In genomic region chr2:43707255-43707654, GRCh38 we compare ENCODE assay signal across 9 cellular contexts. TPM values are rescaled to one million over a fixed set of nuclear protein-coding genes. Genes with fewer than 3 reads are reported as not detected.
DNase-seq lines count a peak whose midpoint lies in the region; ATAC-seq and TF ChIP-seq lines count a peak whose summit lies in the region.
"Had no signal": no experiment of that assay in that cellular context is flagged by ENCODE, and none has a peak within 500 bp of the region (broad histone marks: within the 10 kb centered on the region; RNA-seq: fewer than 3 reads in every experiment).

No MANE protein-coding gene starts in this region.

- no peaks in the 10 kb centered on the region for H3K9me3 ChIP-seq in upper lobe of right lung

- no peak overlapping the region for H3K4me3 Mint-ChIP-seq in WTC11
- H3K4me3 Mint-ChIP-seq: activated naive CD4-positive, alpha-beta T cell treated with anti-CD3 and anti-CD28 coated beads for 36 hours had no signal

- POLR2A ChIA-PET in WTC11 (lab: Charles Lee): no interaction called here

- H3K9me3 Mint-ChIP-seq in WTC11: no peaks in the 10 kb centered on the region
- H3K9me3 Mint-ChIP-seq: activated naive CD4-positive, alpha-beta T cell treated with anti-CD3 and anti-CD28 coated beads for 36 hours had no signal

- DNase-seq in HS-27A (ENCODE audit: low read depth): peak; percentile 15
- peak; percentile 68 for DNase-seq in astrocyte of the spinal cord (ENCODE audit: low read depth, low spot score)
- DNase-seq in left colon: peak; percentile 7 to 39
- no peak for DNase-seq in upper lobe of right lung
- no peak for DNase-seq in WTC11 (ENCODE audit: low spot score)
- no peak for DNase-seq in NCI-H524 (lab: John Stamatoyannopoulos, UW)
- DNase-seq: activated naive CD4-positive, alpha-beta T cell treated with anti-CD3 and anti-CD28 coated beads for 36 hours; NCI-H510A treated with DMSO at 0.1 percent for 48 hours had no signal

- no peaks in the 10 kb centered on the region for H3K36me3 Mint-ChIP-seq in WTC11

- peaks cover 17% of the 10 kb centered on the region for H3K36me3 ChIP-seq in upper lobe of right lung

- in situ Hi-C loops in astrocyte of the spinal cord (cut with HindIII; ENCODE audit: low sequenced_read_pairs): no loop called here

- H3K27me3 Mint-ChIP-seq in WTC11 (ENCODE audit: low read depth): no peaks in the 10 kb centered on the region

- no peak overlapping the region for H3K27ac Mint-ChIP-seq in WTC11
- H3K27ac Mint-ChIP-seq: activated naive CD4-positive, alpha-beta T cell treated with anti-CD3 and anti-CD28 coated beads for 36 hours had no signal

- H3K27me3 ChIP-seq in upper lobe of right lung: no peaks in the 10 kb centered on the region

- ATAC-seq in left colon: no peak
- peak; percentile 74 for ATAC-seq in upper lobe of right lung
- no peak for ATAC-seq in GM18520 (IDR thresholded peaks at IDR 0.05; ENCODE audit: unreplicated experiment)
- ATAC-seq in WTC11: no peak

- H3K4me1 ChIP-seq in upper lobe of right lung: no peaks in the 10 kb centered on the region

- intact Hi-C loops in left colon (cut with DNase I, micrococcal nuclease) (no loop called here), upper lobe of right lung (cut with DNase I) (no loop called here)

- CTCF ChIA-PET in WTC11 (lab: Charles Lee): interaction anchor here (0.7 kb wide), 2 partner anchors 102 to 174 kb away, joined by 3 to 6 read pairs; no protein-coding TSS in a partner anchor

- no peak for TF ChIP-seq CTCF in astrocyte of the spinal cord (IDR thresholded peaks at IDR 0.05; ENCODE audit: low read depth, low read length)
- no peak for TF ChIP-seq CTCF in upper lobe of right lung (IDR thresholded peaks at IDR 0.05)
- no peak for TF ChIP-seq CTCF in WTC11 (IDR thresholded peaks at IDR 0.05)

- peaks cover 1% of the 10 kb centered on the region for H3K4me1 Mint-ChIP-seq in WTC11

- no peak overlapping the region for H3K27ac ChIP-seq in upper lobe of right lung

- H3K4me3 ChIP-seq in astrocyte of the spinal cord (ENCODE audit: low read depth, low read length) (no peak overlapping the region), upper lobe of right lung (no peak overlapping the region)

TF ChIP-seq in WTC11, 78 proteins besides CTCF, POLR2A, EP300 and RAD21:
- TF ChIP-seq PRRX2 (CRISPR knock-in tag; IDR thresholded peaks at IDR 0.05) (no peak), NFE2L1 (CRISPR knock-in tag; IDR thresholded peaks at IDR 0.05) (no peak), FOXP1 (CRISPR knock-in tag; IDR thresholded peaks at IDR 0.05; ENCODE audit: borderline replicate concordance) (no peak), ZNF232 (CRISPR knock-in tag; IDR thresholded peaks at IDR 0.05) (no peak), ZBTB21 (CRISPR knock-in tag; IDR thresholded peaks at IDR 0.05; ENCODE audit: borderline replicate concordance) (no peak), FOXJ3 (CRISPR knock-in tag; IDR thresholded peaks at IDR 0.05; ENCODE audit: borderline replicate concordance) (no peak), NR2C2 (CRISPR knock-in tag; IDR thresholded peaks at IDR 0.05) (no peak), NFATC4 (CRISPR knock-in tag; IDR thresholded peaks at IDR 0.05) (no peak), ZNF138 (CRISPR knock-in tag; conservative IDR thresholded peaks at IDR 0.05) (no peak), GTF2I (CRISPR knock-in tag; conservative IDR thresholded peaks at IDR 0.05) (no peak)
- TF ChIP-seq, protein P1, sequence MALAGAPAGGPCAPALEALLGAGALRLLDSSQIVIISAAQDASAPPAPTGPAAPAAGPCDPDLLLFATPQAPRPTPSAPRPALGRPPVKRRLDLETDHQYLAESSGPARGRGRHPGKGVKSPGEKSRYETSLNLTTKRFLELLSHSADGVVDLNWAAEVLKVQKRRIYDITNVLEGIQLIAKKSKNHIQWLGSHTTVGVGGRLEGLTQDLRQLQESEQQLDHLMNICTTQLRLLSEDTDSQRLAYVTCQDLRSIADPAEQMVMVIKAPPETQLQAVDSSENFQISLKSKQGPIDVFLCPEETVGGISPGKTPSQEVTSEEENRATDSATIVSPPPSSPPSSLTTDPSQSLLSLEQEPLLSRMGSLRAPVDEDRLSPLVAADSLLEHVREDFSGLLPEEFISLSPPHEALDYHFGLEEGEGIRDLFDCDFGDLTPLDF (CRISPR knock-in tag; IDR thresholded peaks at IDR 0.05): no peak
- TF ChIP-seq, protein P2, sequence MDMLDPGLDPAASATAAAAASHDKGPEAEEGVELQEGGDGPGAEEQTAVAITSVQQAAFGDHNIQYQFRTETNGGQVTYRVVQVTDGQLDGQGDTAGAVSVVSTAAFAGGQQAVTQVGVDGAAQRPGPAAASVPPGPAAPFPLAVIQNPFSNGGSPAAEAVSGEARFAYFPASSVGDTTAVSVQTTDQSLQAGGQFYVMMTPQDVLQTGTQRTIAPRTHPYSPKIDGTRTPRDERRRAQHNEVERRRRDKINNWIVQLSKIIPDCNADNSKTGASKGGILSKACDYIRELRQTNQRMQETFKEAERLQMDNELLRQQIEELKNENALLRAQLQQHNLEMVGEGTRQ (CRISPR knock-in tag; IDR thresholded peaks at IDR 0.05): no peak
- TF ChIP-seq, protein P3, sequence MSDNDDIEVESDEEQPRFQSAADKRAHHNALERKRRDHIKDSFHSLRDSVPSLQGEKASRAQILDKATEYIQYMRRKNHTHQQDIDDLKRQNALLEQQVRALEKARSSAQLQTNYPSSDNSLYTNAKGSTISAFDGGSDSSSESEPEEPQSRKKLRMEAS (CRISPR knock-in tag; IDR thresholded peaks at IDR 0.05): no peak
- TF ChIP-seq, protein P4, sequence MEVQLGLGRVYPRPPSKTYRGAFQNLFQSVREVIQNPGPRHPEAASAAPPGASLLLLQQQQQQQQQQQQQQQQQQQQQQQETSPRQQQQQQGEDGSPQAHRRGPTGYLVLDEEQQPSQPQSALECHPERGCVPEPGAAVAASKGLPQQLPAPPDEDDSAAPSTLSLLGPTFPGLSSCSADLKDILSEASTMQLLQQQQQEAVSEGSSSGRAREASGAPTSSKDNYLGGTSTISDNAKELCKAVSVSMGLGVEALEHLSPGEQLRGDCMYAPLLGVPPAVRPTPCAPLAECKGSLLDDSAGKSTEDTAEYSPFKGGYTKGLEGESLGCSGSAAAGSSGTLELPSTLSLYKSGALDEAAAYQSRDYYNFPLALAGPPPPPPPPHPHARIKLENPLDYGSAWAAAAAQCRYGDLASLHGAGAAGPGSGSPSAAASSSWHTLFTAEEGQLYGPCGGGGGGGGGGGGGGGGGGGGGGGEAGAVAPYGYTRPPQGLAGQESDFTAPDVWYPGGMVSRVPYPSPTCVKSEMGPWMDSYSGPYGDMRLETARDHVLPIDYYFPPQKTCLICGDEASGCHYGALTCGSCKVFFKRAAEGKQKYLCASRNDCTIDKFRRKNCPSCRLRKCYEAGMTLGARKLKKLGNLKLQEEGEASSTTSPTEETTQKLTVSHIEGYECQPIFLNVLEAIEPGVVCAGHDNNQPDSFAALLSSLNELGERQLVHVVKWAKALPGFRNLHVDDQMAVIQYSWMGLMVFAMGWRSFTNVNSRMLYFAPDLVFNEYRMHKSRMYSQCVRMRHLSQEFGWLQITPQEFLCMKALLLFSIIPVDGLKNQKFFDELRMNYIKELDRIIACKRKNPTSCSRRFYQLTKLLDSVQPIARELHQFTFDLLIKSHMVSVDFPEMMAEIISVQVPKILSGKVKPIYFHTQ (CRISPR knock-in tag; IDR thresholded peaks at IDR 0.05): no peak

RNA-seq across cellular contexts. Expression of gene C1GALT1C1L, which starts 31.0 kb away (rescaled TPM):
- total RNA-seq in left colon (under 1 TPM in 1 of 2 donors, not detected in 1; 0.36 TPM), upper lobe of right lung (0.35 TPM), WTC11 (2021) (0.16 to 0.46 TPM (median 0.44 TPM) in 3 replicates)
- total RNA-seq: activated naive CD4-positive, alpha-beta T cell treated with anti-CD3 and anti-CD28 coated beads for 36 hours had no signal

Comparison
In these comparisons a context has a peak if more than half of its experiments do, and no peak if none do; other contexts are left out.
1. DNase-seq: peak in HS-27A (single experiment), astrocyte of the spinal cord (single experiment) and left colon (2 of 2); none in upper lobe of right lung (single experiment), WTC11 (single experiment) and NCI-H524 (0 of 2).